In the genomic region with DNA sequence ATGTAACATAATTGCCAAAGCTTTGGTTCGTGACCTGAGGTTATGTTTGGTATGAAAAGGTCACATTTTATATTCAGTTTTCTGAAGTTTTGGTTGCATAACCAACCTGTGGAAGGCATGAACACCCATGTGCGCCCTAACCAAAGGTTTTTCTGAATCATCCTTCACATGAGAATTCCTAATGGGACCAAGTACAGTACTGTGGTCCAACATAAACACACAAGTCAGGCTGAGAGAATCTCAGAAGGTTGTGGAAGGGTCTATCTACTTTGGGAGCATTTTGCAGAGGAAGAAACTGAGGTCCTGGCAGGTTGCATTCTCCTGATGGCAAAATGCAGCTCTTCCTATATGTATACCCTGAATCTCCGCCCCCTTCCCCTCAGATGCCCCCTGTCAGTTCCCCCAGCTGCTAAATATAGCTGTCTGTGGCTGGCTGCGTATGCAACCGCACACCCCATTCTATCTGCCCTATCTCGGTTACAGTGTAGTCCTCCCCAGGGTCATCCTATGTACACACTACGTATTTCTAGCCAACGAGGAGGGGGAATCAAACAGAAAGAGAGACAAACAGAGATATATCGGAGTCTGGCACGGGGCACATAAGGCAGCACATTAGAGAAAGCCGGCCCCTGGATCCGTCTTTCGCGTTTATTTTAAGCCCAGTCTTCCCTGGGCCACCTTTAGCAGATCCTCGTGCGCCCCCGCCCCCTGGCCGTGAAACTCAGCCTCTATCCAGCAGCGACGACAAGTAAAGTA, we compare ENCODE assay signal across 9 cellular contexts. TPM values are rescaled to one million over a fixed set of nuclear protein-coding genes. Genes with fewer than 3 reads are reported as not detected.
A peak's percentile ranks its signal among the peaks of the same experiment; 100 is the strongest.
DNase-seq lines count a peak whose midpoint lies in the region; ATAC-seq and TF ChIP-seq lines count a peak whose summit lies in the region.
"Had no signal": no experiment of that assay in that cellular context is flagged by ENCODE, and none has a peak within 500 bp of the region (broad histone marks: within the 10 kb centered on the region; RNA-seq: fewer than 3 reads in every experiment).

No MANE protein-coding gene starts in this region.

- H3K4me3 ChIP-seq in lower leg skin (ENCODE audit: low read depth, poor library complexity, severe bottlenecking), result peak overlapping the region; percentile 32
- peak overlapping the region; percentile 69 to 73 for H3K4me3 ChIP-seq in tibial artery

- no peaks in the 10 kb centered on the region for H3K36me3 ChIP-seq in tibial artery

- no peak for ATAC-seq in HG03175 (IDR thresholded peaks at IDR 0.05; ENCODE audit: unreplicated experiment)
- ATAC-seq: HCT116 had no signal

- intact Hi-C loops in lower leg skin (cut with DNase I; ENCODE audit: low total_unique reads), result no loop called here
- intact Hi-C loops in tibial artery (cut with DNase I; ENCODE audit: low total_unique reads), result no loop called here

- H3K4me1 ChIP-seq in tibial artery, result peaks cover 0 to 83% (median 26%) of the 10 kb centered on the region in 4 donors

- no peak for TF ChIP-seq CTCF in lower leg skin (IDR thresholded peaks at IDR 0.05)
- no peak for TF ChIP-seq CTCF in tibial artery (IDR thresholded peaks at IDR 0.05)

- H3K9me3 ChIP-seq in tibial artery, result no peaks in the 10 kb centered on the region

- peak; percentile 5 for DNase-seq in activated CD4-positive, alpha-beta T cell treated with anti-CD3 and anti-CD28 coated beads for 48 hours
- no peak for DNase-seq in activated CD4-positive, alpha-beta T cell treated with anti-CD3 and anti-CD28 coated beads, Interleukin-2, amount 50 U/mL, for 1 hour
- DNase-seq in astrocyte of the hippocampus (ENCODE audit: low read depth, low spot score), result peak; percentile 24
- no peak for DNase-seq in lower leg skin (ENCODE audit: low spot score in 2 of 2)
- no peak for DNase-seq in tibial artery
- no peak for DNase-seq in OCI-M2 (lab: John Stamatoyannopoulos, UW; ENCODE audit: unreplicated experiment)
- DNase-seq in NCI-H2196 (lab: John Stamatoyannopoulos, UW; ENCODE audit: unreplicated experiment), result no peak

- 14 to 16% methylated on average over 20 of the region's 20 CpGs for WGBS in lower leg skin, 2 donors

- TF ChIP-seq POLR2A in lower leg skin (IDR thresholded peaks at IDR 0.05), result no peak

- no peaks in the 10 kb centered on the region for H3K27me3 ChIP-seq in tibial artery

- H3K27ac ChIP-seq in tibial artery, result peak overlapping the region; percentile 77 to 80

RNA-seq across cellular contexts. Expression of a gene that starts 0.5 kb away (rescaled TPM):
- total RNA-seq in lower leg skin, result 1 to 10 TPM in 2 of 4 donors, under 1 TPM in 2; 0.59 to 1.8 (median 1.3) TPM

Comparison
In these comparisons a context has a peak if more than half of its experiments do, and no peak if none do; other contexts are left out.
1. DNase-seq: peak in activated CD4-positive, alpha-beta T cell treated with anti-CD3 and anti-CD28 coated beads for 48 hours (single experiment) and astrocyte of the hippocampus (single experiment); none in activated CD4-positive, alpha-beta T cell treated with anti-CD3 and anti-CD28 coated beads, Interleukin-2, amount 50 U/mL, for 1 hour (single experiment), lower leg skin (0 of 2), tibial artery (0 of 2), OCI-M2 (single experiment) and NCI-H2196 (single experiment).